ENCODE assay signal across 10 cellular contexts in the genomic region with DNA sequence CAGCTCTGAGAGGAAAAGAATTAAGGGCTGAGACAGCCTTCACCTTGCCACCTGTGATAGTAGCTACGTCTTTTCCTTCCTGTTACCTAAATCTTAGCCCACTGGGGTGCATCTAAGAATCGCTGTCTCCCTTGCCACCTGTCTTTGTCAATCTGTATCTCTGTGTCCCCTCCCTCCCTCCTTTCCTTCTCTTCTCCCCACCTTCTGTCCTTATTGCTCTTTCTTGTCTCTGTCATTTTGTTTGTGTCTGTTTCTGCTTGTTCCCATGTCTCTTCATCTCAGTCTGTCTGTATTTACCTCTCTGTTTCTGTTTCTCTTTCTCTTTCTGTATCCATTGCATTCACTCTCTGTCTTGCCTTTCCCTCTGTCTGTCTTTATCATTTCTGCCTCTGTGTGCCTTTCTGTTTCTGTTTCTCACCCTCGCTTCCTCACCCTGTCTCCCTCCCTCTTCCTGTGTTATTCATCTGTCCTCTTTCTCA. TPM values are rescaled to one million over a fixed set of nuclear protein-coding genes. Genes with fewer than 3 reads are reported as not detected.
DNase-seq lines count a peak whose midpoint lies in the region; ATAC-seq and TF ChIP-seq lines count a peak whose summit lies in the region.
"Had no signal": no experiment of that assay in that cellular context is flagged by ENCODE, and none has a peak within 500 bp of the region (broad histone marks: within the 10 kb centered on the region; RNA-seq: fewer than 3 reads in every experiment).

No MANE protein-coding gene starts in this region.

- peaks cover under 1 to 1% of the 10 kb centered on the region in 2 donors for H3K9me3 Mint-ChIP-seq in activated T-cell treated with anti-CD3 and anti-CD28 coated beads, Interleukin-2, amount 50 U/mL, for 72 hours
- no peaks in the 10 kb centered on the region for H3K9me3 Mint-ChIP-seq in T-cell

- peak overlapping the region; percentile 67 to 77 for H3K4me3 Mint-ChIP-seq in activated T-cell treated with anti-CD3 and anti-CD28 coated beads, Interleukin-2, amount 50 U/mL, for 72 hours
- H3K4me3 Mint-ChIP-seq in T-cell = peak overlapping the region; percentile 71 to 78 (median 72)

- H3K4me1 Mint-ChIP-seq in activated T-cell treated with anti-CD3 and anti-CD28 coated beads, Interleukin-2, amount 50 U/mL, for 72 hours (ENCODE audit: low read depth) = peaks cover 16% of the 10 kb centered on the region
- H3K4me1 Mint-ChIP-seq in T-cell = peaks cover 15 to 18% (median 16%) of the 10 kb centered on the region in 3 donors

- no peaks in the 10 kb centered on the region for H3K27me3 Mint-ChIP-seq in activated T-cell treated with anti-CD3 and anti-CD28 coated beads, Interleukin-2, amount 50 U/mL, for 72 hours (ENCODE audit: low read depth)
- H3K27me3 Mint-ChIP-seq in T-cell = peaks cover 0 to 6% of the 10 kb centered on the region in 2 donors

- H3K27ac Mint-ChIP-seq in activated T-cell treated with anti-CD3 and anti-CD28 coated beads, Interleukin-2, amount 50 U/mL, for 72 hours = peak overlapping the region; percentile 68
- H3K27ac Mint-ChIP-seq in T-cell = peak overlapping the region; percentile 76 to 93

- peak; percentile 89 to 91 for ATAC-seq in activated T-cell treated with anti-CD3 and anti-CD28 coated beads, Interleukin-2, amount 50 U/mL, for 72 hours (replicated peaks in 1 of 2)
- peak; percentile 96 for ATAC-seq in HG02852 (IDR thresholded peaks at IDR 0.05; ENCODE audit: unreplicated experiment)
- peak; percentile 64 to 88 (median 67) for ATAC-seq in T-cell (replicated peaks in 1 of 4)
- ATAC-seq: HCT116 had no signal

- CTCF ChIA-PET in T-cell (lab: Charles Lee) = interaction anchor here (0.9 to 1.5 kb wide), 3 partner anchors 9 to 198 kb away, joined by 3 to 4 read pairs (median 3); no protein-coding TSS in a partner anchor

- 85 to 91% methylated on average over 3 of the region's 3 CpGs for whole genome bisulfite sequencing in lower leg skin, 2 donors

- H3K36me3 Mint-ChIP-seq in activated T-cell treated with anti-CD3 and anti-CD28 coated beads, Interleukin-2, amount 50 U/mL, for 72 hours (ENCODE audit: insufficient read depth in 2 of 2) = no peaks in the 10 kb centered on the region
- peaks cover 2% of the 10 kb centered on the region for H3K36me3 Mint-ChIP-seq in T-cell

- DNase-seq in activated T-cell treated with anti-CD3 and anti-CD28 coated beads, Interleukin-2, amount 50 U/mL, for 72 hours = peak in 1 of 2 donors; percentile 2
- DNase-seq in activated T-cell treated with anti-CD3 and anti-CD28 coated beads, Interleukin-2, amount 50 U/mL, for 48 hours = no peak
- DNase-seq in T-cell (peak in 1 of 34 experiments; percentile 4), substantia nigra (lab: John Stamatoyannopoulos, UW) (no peak), Ammon's horn (ENCODE audit: low spot score) (no peak), lower leg skin (ENCODE audit: low spot score in 2 of 2) (no peak), NAMALWA (ENCODE audit: low spot score) (no peak)
- DNase-seq: PC-9 had no signal

- POLR2A ChIA-PET in T-cell (lab: Charles Lee) = no interaction called here

- TF ChIP-seq POLR2A in lower leg skin (IDR thresholded peaks at IDR 0.05) = no peak

- TF ChIP-seq CTCF in lower leg skin (IDR thresholded peaks at IDR 0.05) = no peak

- H3K4me3 ChIP-seq in lower leg skin (ENCODE audit: low read depth, poor library complexity, severe bottlenecking) = no peak overlapping the region
- H3K4me3 ChIP-seq: PC-9 had no signal

- H3K27ac ChIP-seq in substantia nigra (ENCODE audit: low read depth, low read length, poor library complexity, severe bottlenecking) = peak overlapping the region; percentile 93
- H3K27ac ChIP-seq: PC-9 had no signal

- intact Hi-C loops in lower leg skin (cut with DNase I; ENCODE audit: low total_unique reads) = no loop called here

RNA-seq across cellular contexts. Expression of a gene that starts 30.2 kb away (rescaled TPM):
- 1 to 10 TPM; 1.5 to 2.6 TPM for total RNA-seq in activated T-cell treated with anti-CD3 and anti-CD28 coated beads, Interleukin-2, amount 50 U/mL, for 72 hours
- total RNA-seq in T-cell = 1 to 10 TPM in 1 of 5 donors, under 1 TPM in 4; 0.41 to 1.3 (median 0.73) TPM
- 10 to 100 TPM in 3 of 4 donors, 1 to 10 TPM in 1; 7.9 to 11.5 (median 10.5) TPM for total RNA-seq in lower leg skin
